In genomic region chr3:66989860-66990696, GRCh38 we compare ENCODE assay signal across 8 cellular contexts. TPM values are rescaled to one million over a fixed set of nuclear protein-coding genes. Genes with fewer than 3 reads are reported as not detected.
DNase-seq lines count a peak whose midpoint lies in the region; ATAC-seq and TF ChIP-seq lines count a peak whose summit lies in the region.

No MANE protein-coding gene starts in this region.

- DNase-seq in Daoy (ENCODE audit: low read depth) (peak; percentile 7), activated B cell treated with CpG ODN at 0.5 μM for 24 hours (no peak), testis (peak; percentile 33), iPS-NIHi11 (ENCODE audit: low spot score) (no peak), NCI-H774 (lab: John Stamatoyannopoulos, UW) (no peak)
- no peak for DNase-seq in stimulated activated CD4-positive, alpha-beta T cell treated with anti-CD3 and anti-CD28 coated beads, Interleukin-4, amount 100 ng/mL, for 1 hour

- H3K9me3 ChIP-seq in testis = no peaks in the 10 kb centered on the region

- TF ChIP-seq POLR2A in testis (IDR thresholded peaks at IDR 0.05) = no peak

- POLR2A ChIA-PET in activated B cell treated with CpG ODN at 0.5 μM for 24 hours (lab: Charles Lee) = interaction anchor here (1.1 to 2.5 kb wide), 3 partner anchors 8 to 58 kb away, joined by 4 to 10 read pairs (median 8); partner anchors contain the start of gene KBTBD8

- no peaks in the 10 kb centered on the region for H3K4me1 ChIP-seq in testis

- peaks cover 5% of the 10 kb centered on the region for H3K4me1 Mint-ChIP-seq in activated B cell treated with CpG ODN at 0.5 μM for 24 hours

- TF ChIP-seq CTCF in activated B cell treated with CpG ODN at 0.5 μM for 24 hours (IDR thresholded peaks at IDR 0.05) (no peak), testis (IDR thresholded peaks at IDR 0.05) (peak in 1 of 3 experiments; percentile 5)

- no peaks in the 10 kb centered on the region for H3K36me3 Mint-ChIP-seq in activated B cell treated with CpG ODN at 0.5 μM for 24 hours (ENCODE audit: low read depth)

- H3K27ac Mint-ChIP-seq in activated B cell treated with CpG ODN at 0.5 μM for 24 hours = peak overlapping the region; percentile 87

- H3K4me3 Mint-ChIP-seq in activated B cell treated with CpG ODN at 0.5 μM for 24 hours = peak overlapping the region; percentile 83

- H3K4me3 ChIP-seq in testis = peak overlapping the region in 1 of 2 donors; percentile 10

- WGBS in testis, 2 donors = 55 to 66% methylated on average over 7 of the region's 7 CpGs

- no peaks in the 10 kb centered on the region for H3K9me3 Mint-ChIP-seq in activated B cell treated with CpG ODN at 0.5 μM for 24 hours

- intact Hi-C loops in activated B cell treated with CpG ODN at 0.5 μM for 24 hours (cut with micrococcal nuclease) = loop anchor here (1.0 to 5.0 kb wide), 6 partner anchors 8 to 1887 kb away; partner anchors contain the start of gene KBTBD8
- intact Hi-C loops in testis (cut with DNase I; ENCODE audit: low total_unique reads) = no loop called here

- H3K27ac ChIP-seq in testis = no peak overlapping the region

- no peaks in the 10 kb centered on the region for H3K27me3 ChIP-seq in testis

- CTCF ChIA-PET in activated B cell treated with CpG ODN at 0.5 μM for 24 hours (lab: Charles Lee) = interaction anchor here (0.8 to 6.0 kb wide), 12 partner anchors 18 to 368 kb away, joined by 3 to 77 read pairs (median 6); no protein-coding TSS in a partner anchor

- no peaks in the 10 kb centered on the region for H3K36me3 ChIP-seq in testis (ENCODE audit: low read depth, missing control alignments)

- H3K27me3 Mint-ChIP-seq in activated B cell treated with CpG ODN at 0.5 μM for 24 hours = peaks cover 3% of the 10 kb centered on the region

- ATAC-seq in GM19372 (IDR thresholded peaks at IDR 0.05; ENCODE audit: low read depth, unreplicated experiment) (peak; percentile 66), HG03280 (IDR thresholded peaks at IDR 0.05; ENCODE audit: unreplicated experiment) (peak; percentile 78), activated B cell treated with CpG ODN at 0.5 μM for 24 hours (ENCODE audit: low read depth) (peak; percentile 83)

RNA-seq across cellular contexts. Expression of gene KBTBD8, which starts 8.0 kb away (rescaled TPM):
- 4.7 and 5.9 TPM in 2 replicates for total RNA-seq in Daoy (2014; rRNA removed; shearing (Covaris generic))
- total RNA-seq in activated B cell treated with CpG ODN at 0.5 μM for 24 hours (45.4 and 53.3 TPM in 2 replicates), testis (10 to 100 TPM in 1 of 2 donors, 1 to 10 TPM in 1; 10.0 to 12.2 TPM)
- 8.4 TPM for polyA plus RNA-seq in testis (ENCODE audit: insufficient read depth, low read depth, low replicate concordance)

Comparison
In these comparisons a context has a peak if more than half of its experiments do, and no peak if none do; other contexts are left out.
1. DNase-seq: peak in Daoy (single experiment) and testis (single experiment); none in activated B cell treated with CpG ODN at 0.5 μM for 24 hours (single experiment), iPS-NIHi11 (single experiment), NCI-H774 (single experiment) and stimulated activated CD4-positive, alpha-beta T cell treated with anti-CD3 and anti-CD28 coated beads, Interleukin-4, amount 100 ng/mL, for 1 hour (single experiment).
2. Peak in every context shown above with its lines, with median percentiles within 50 percentile points of each other: ATAC-seq.